In genomic region chr15:34673241-34673640, GRCh38 we compare ENCODE assay signal across 30 cellular contexts.
"Had no signal": no experiment of that assay in that cellular context is flagged by ENCODE, and none has a peak within 500 bp of the region (broad histone marks: within the 10 kb centered on the region; RNA-seq: fewer than 3 reads in every experiment).

No MANE protein-coding gene starts in this region.

- H3K27ac ChIP-seq: colonic mucosa, coronary artery, dorsolateral prefrontal cortex, epithelial cell of prostate, esophagus muscularis mucosa, esophagus squamous epithelium, foreskin keratinocyte, gastrocnemius medialis, gastroesophageal sphincter, heart left ventricle, heart right ventricle, hepatocyte had no signal

- FAIRE-seq: colon, endometrium, endothelial cell of umbilical vein, frontal cortex had no signal

- H3K27me3 ChIP-seq: colonic mucosa, esophagus muscularis mucosa, gastrocnemius medialis, gastroesophageal sphincter had no signal

- H3K27ac Mint-ChIP-seq: dendritic cell treated with granulocyte-macrophage colony-stimulating factor and Interleukin-4, amounts not matched to agents 40 ng/mL and 50 ng/mL, for 4 days; effector memory CD8-positive, alpha-beta T cell; endodermal cell had no signal

- H3K9me3 Mint-ChIP-seq: dendritic cell treated with granulocyte-macrophage colony-stimulating factor and Interleukin-4, amounts not matched to agents 40 ng/mL and 50 ng/mL, for 4 days; effector memory CD8-positive, alpha-beta T cell; endodermal cell had no signal

- H3K4me1 ChIP-seq: colonic mucosa, esophagus muscularis mucosa, esophagus squamous epithelium, foreskin keratinocyte, gastrocnemius medialis, gastroesophageal sphincter, heart left ventricle, heart right ventricle had no signal

- H3K4me3 Mint-ChIP-seq: dendritic cell treated with granulocyte-macrophage colony-stimulating factor and Interleukin-4, amounts not matched to agents 40 ng/mL and 50 ng/mL, for 4 days; effector memory CD8-positive, alpha-beta T cell; endodermal cell had no signal

- H3K36me3 ChIP-seq: colonic mucosa, esophagus muscularis mucosa, esophagus squamous epithelium, gastrocnemius medialis, gastroesophageal sphincter, heart left ventricle, heart right ventricle had no signal

- H3K4me1 Mint-ChIP-seq: endodermal cell had no signal

- ATAC-seq: effector memory CD8-positive, alpha-beta T cell; esophagus mucosa; foreskin keratinocyte; gastrocnemius medialis; gastroesophageal sphincter; heart left ventricle; heart right ventricle had no signal

- H2AFZ ChIP-seq: hepatocyte had no signal

- H3K9me3 ChIP-seq: colonic mucosa, esophagus muscularis mucosa, esophagus squamous epithelium, gastrocnemius medialis, gastroesophageal sphincter, heart left ventricle, heart right ventricle had no signal

- H3K4me2 ChIP-seq: hepatocyte had no signal

- DNase-seq: colonic mucosa; cortex of kidney; dermis blood vessel endothelial cell; dorsolateral prefrontal cortex; effector CD4-positive, alpha-beta T cell; effector CD8-positive, alpha-beta T cell; effector memory CD4-positive, alpha-beta T cell; effector memory CD8-positive, alpha-beta T cell; endodermal cell; erythroblast; esophagus squamous epithelium; foreskin fibroblast; foreskin keratinocyte; foreskin melanocyte; gastrocnemius medialis; glutamatergic neuron; head of caudate nucleus; heart left ventricle; heart right ventricle had no signal

- H3K79me2 ChIP-seq: hepatocyte had no signal

- H3K4me3 ChIP-seq: colonic mucosa, coronary artery, dorsolateral prefrontal cortex, esophagus muscularis mucosa, esophagus squamous epithelium, gastrocnemius medialis, gastroesophageal sphincter, heart left ventricle, heart right ventricle, hepatocyte had no signal
